ENCODE assay signal across 8 cellular contexts in the genomic region with DNA sequence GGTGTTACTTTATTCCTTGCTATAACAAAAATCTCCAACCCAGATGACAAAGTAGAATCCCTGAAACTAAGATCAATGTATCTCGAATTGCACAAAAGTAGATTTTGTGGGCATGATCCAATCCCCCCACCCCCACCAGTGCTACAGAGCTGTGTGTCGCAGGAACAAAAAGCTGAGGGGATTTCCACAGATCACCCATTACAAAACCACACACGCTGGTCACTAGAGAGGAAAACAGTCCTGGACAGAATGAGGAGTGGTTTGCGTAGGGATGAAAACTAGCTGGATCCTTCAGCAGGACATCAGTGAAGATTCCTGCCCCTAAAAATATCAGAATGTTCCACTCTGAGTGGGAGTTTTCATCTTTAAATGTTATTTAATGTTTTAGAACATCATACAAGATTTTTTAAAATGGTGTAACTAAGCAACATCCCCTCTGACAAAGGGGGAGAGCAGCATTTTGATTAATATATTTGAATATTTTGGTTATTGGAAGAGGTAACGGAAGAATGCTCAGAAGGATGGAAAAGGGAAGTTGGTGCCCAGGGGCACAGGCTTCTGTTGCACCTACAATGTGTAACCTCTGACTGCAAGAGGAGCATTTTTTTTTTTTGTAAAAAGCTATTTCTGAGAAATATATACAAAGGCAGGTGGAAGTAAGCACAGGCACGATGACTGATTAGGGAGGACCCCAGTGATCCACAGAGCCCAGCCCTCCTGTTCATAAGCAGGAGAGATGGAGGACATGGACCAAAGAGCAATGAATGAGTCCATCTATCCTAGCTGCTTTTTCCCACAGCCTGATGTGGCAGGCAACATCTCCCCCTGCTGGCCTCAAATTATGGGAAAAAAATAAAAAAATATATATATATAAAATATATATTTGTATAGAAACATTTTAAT.
DNase-seq lines count a peak whose midpoint lies in the region; ATAC-seq and TF ChIP-seq lines count a peak whose summit lies in the region.

No MANE protein-coding gene starts in this region.

- H3K4me2 ChIP-seq in fibroblast of lung (ENCODE audit: extremely low read depth, insufficient read depth, low read length): no peak overlapping the region

- no peaks in the 10 kb centered on the region for H3K79me2 ChIP-seq in fibroblast of lung (ENCODE audit: control insufficient read depth, insufficient read depth, low read length)

- intact Hi-C loops in heart left ventricle (cut with DNase I): loop anchor here in 8 of 10 donors (5.0 to 10.0 kb wide), 5 partner anchors 35 to 260 kb away; no protein-coding TSS in a partner anchor
- intact Hi-C loops in right cardiac atrium (cut with DNase I): loop anchor here in 2 of 4 donors (10.0 kb wide), 1 partner anchor 262 kb away; no protein-coding TSS in a partner anchor

- no peak for TF ChIP-seq POLR2A in heart left ventricle (IDR thresholded peaks at IDR 0.05)

- H3K27ac ChIP-seq in heart left ventricle (no peak overlapping the region), right cardiac atrium (ENCODE audit: low read length) (no peak overlapping the region), fibroblast of lung (ENCODE audit: insufficient read depth, low read length) (no peak overlapping the region)

- peaks cover 0 to 53% (median 9%) of the 10 kb centered on the region in 12 donors for H3K4me1 ChIP-seq in heart left ventricle
- peaks cover 2% of the 10 kb centered on the region for H3K4me1 ChIP-seq in right cardiac atrium (ENCODE audit: control insufficient read depth, insufficient read depth, low read length)
- H3K4me1 ChIP-seq in fibroblast of lung (ENCODE audit: control insufficient read depth, extremely low read depth, insufficient read depth, low read length): peaks cover 8% of the 10 kb centered on the region

- H3K27me3 ChIP-seq in heart left ventricle: no peaks in the 10 kb centered on the region
- no peaks in the 10 kb centered on the region for H3K27me3 ChIP-seq in right cardiac atrium (ENCODE audit: control insufficient read depth, insufficient read depth)
- H3K27me3 ChIP-seq in fibroblast of lung (ENCODE audit: control insufficient read depth, insufficient read depth, low read length): no peaks in the 10 kb centered on the region

- H3K36me3 ChIP-seq in heart left ventricle (peaks cover 0 to 15% (median 0%) of the 10 kb centered on the region in 9 donors), fibroblast of lung (ENCODE audit: control insufficient read depth, insufficient read depth, low read length) (no peaks in the 10 kb centered on the region)

- no peaks in the 10 kb centered on the region for H4K20me1 ChIP-seq in fibroblast of lung (ENCODE audit: control insufficient read depth, extremely low read depth, insufficient read depth, low read length)

- WGBS in heart left ventricle, 4 donors: 65 to 71% (median 68%) methylated on average over 6 of the region's 6 CpGs
- WGBS in right cardiac atrium: 65% methylated on average over 6 of the region's 6 CpGs

- no peak overlapping the region for H3K9ac ChIP-seq in fibroblast of lung (ENCODE audit: insufficient read depth, low read length)

- H3K4me3 ChIP-seq in heart left ventricle (no peak overlapping the region), right cardiac atrium (ENCODE audit: low read length) (no peak overlapping the region), LNCaP clone FGC (ENCODE audit: low read depth, low read length) (no peak overlapping the region), fibroblast of lung (replicated peaks in 1 of 4; ENCODE audit: control extremely low read depth in 1 of 4, insufficient read depth in 1 of 4, low read depth in 3 of 4, low read length in 4 of 4) (no peak overlapping the region), retinal pigment epithelial cell (ENCODE audit: low read length) (no peak overlapping the region)

- TF ChIP-seq CTCF in heart left ventricle (IDR thresholded peaks at IDR 0.05) (peak; percentile 17 to 62 (median 46)), LNCaP clone FGC (IDR thresholded peaks at IDR 0.05; ENCODE audit: control insufficient read depth, extremely low read depth, insufficient read depth) (peak; percentile 50), fibroblast of lung (conservative IDR thresholded peaks at IDR 0.05 in 1 of 2, IDR thresholded peaks at IDR 0.05 in 1 of 2; ENCODE audit: low read depth in 1 of 2, low read length in 2 of 2) (peak; percentile 46 to 57), retinal pigment epithelial cell (conservative IDR thresholded peaks at IDR 0.05; ENCODE audit: low read depth, low read length) (peak; percentile 58)

- H3K9me3 ChIP-seq in heart left ventricle (no peaks in the 10 kb centered on the region), right cardiac atrium (ENCODE audit: control insufficient read depth, low read length) (no peaks in the 10 kb centered on the region), fibroblast of lung (ENCODE audit: control insufficient read depth, insufficient read depth, low read depth, low read length) (no peaks in the 10 kb centered on the region)

- DNase-seq in heart left ventricle (no peak), right cardiac atrium (no peak), LNCaP clone FGC (ENCODE audit: low read depth) (no peak), fibroblast of lung (ENCODE audit: low read depth in 2 of 2) (peak; percentile 29 to 62), retinal pigment epithelial cell (ENCODE audit: low read depth) (no peak)
- DNase-seq in activated CD4-positive, alpha-beta T cell treated with anti-CD3 and anti-CD28 coated beads for 48 hours: peak; percentile 35

- peak in 1 of 4 donors; percentile 42 for ATAC-seq in heart left ventricle
- no peak for ATAC-seq in right cardiac atrium
- no peak for ATAC-seq in GM19395 (IDR thresholded peaks at IDR 0.05; ENCODE audit: unreplicated experiment)
- no peak for ATAC-seq in HG03439 (IDR thresholded peaks at IDR 0.05; ENCODE audit: unreplicated experiment)

- no peak overlapping the region for H2AFZ ChIP-seq in fibroblast of lung (ENCODE audit: low read length)

Comparison
In these comparisons a context has a peak if more than half of its experiments do, and no peak if none do; other contexts are left out.
1. DNase-seq: peak in activated CD4-positive, alpha-beta T cell treated with anti-CD3 and anti-CD28 coated beads for 48 hours (single experiment) and fibroblast of lung (2 of 2); none in heart left ventricle (0 of 5), right cardiac atrium (0 of 3), LNCaP clone FGC (single experiment) and retinal pigment epithelial cell (single experiment).
2. Peak in every context shown above with its lines, with median percentiles within 50 percentile points of each other: CTCF ChIP-seq.